Comparison of ENCODE assay signal across 15 cellular contexts in the genomic region with DNA sequence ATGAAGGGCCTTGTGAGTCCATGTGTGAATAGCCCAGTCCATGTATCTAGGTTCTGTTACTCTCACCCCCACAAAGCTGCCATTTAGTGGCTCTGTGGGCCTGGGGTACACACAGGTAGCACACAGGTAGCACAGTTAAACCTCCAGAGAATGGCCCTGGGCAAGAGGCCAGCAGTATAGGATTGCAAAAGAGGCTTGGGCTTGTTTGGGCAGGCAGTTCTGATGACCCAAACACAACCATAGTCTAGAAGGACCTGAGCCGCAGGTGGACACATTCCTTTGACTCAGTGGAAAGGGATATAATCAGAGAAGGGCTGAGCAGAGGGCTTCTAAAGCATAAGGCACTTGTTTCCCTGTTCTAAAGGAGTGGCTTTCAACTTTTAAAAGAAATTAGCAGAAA.
A peak's percentile ranks its signal among the peaks of the same experiment; 100 is the strongest.
DNase-seq lines count a peak whose midpoint lies in the region; ATAC-seq and TF ChIP-seq lines count a peak whose summit lies in the region.
"Had no signal": no experiment of that assay in that cellular context is flagged by ENCODE, and none has a peak within 500 bp of the region (broad histone marks: within the 10 kb centered on the region; RNA-seq: fewer than 3 reads in every experiment).

No MANE protein-coding gene starts in this region.

- dilution Hi-C loops in mammary epithelial cell (cut with HindIII; ENCODE audit: low sequenced_read_pairs), result no loop called here

- ATAC-seq in GM19328 (IDR thresholded peaks at IDR 0.05; ENCODE audit: unreplicated experiment), result no peak

- in situ Hi-C loops in mammary epithelial cell (cut with MboI; ENCODE audit: low sequenced_read_pairs in 2 of 2), result no loop called here

- no peak overlapping the region for H3K4me2 ChIP-seq in mammary epithelial cell (ENCODE audit: insufficient read depth, low read depth, low read length)

- H3K4me3 ChIP-seq in mammary epithelial cell (replicated peaks in 1 of 3; ENCODE audit: insufficient read depth in 1 of 3, low read depth in 2 of 3, low read length in 3 of 3), result no peak overlapping the region
- H3K4me3 ChIP-seq in epithelial cell of esophagus (ENCODE audit: low read length), result no peak overlapping the region
- no peak overlapping the region for H3K4me3 ChIP-seq in thyroid gland (replicated peaks in 1 of 3)
- H3K4me3 ChIP-seq: GM23248 had no signal

- intact Hi-C loops in MCF 10A (cut with micrococcal nuclease) (no loop called here), mammary epithelial cell (cut with micrococcal nuclease) (no loop called here), thyroid gland (cut with DNase I) (no loop called here)

- H3K9me3 ChIP-seq in mammary epithelial cell (replicated peaks; ENCODE audit: insufficient read depth, low read length) (peaks cover 6% of the 10 kb centered on the region), thyroid gland (no peaks in the 10 kb centered on the region)

- H3K9me3 Mint-ChIP-seq in MCF 10A (ENCODE audit: unreplicated experiment), result no peaks in the 10 kb centered on the region

- no peak overlapping the region for H3K27ac Mint-ChIP-seq in MCF 10A (ENCODE audit: low read depth, unreplicated experiment)
- H3K27ac Mint-ChIP-seq: CD4-positive, alpha-beta memory T cell had no signal

- H3K27ac ChIP-seq in mammary epithelial cell (ENCODE audit: insufficient read depth, low read depth, low read length) (no peak overlapping the region), thyroid gland (no peak overlapping the region)
- H3K27ac ChIP-seq: GM23248 had no signal

- H3K4me1 ChIP-seq in mammary epithelial cell (ENCODE audit: insufficient read depth, low read length), result no peaks in the 10 kb centered on the region
- H3K4me1 ChIP-seq in thyroid gland, result no peaks in the 10 kb centered on the region

- no peaks in the 10 kb centered on the region for H4K20me1 ChIP-seq in mammary epithelial cell (ENCODE audit: insufficient read depth, low read length)

- WGBS in mammary epithelial cell (ENCODE audit: low coverage, missing lambda C conversion rate), result 0% methylated on average over 1 of the region's 1 CpG
- 44 to 59% methylated on average over 1 of the region's 1 CpG for WGBS in thyroid gland, 2 donors

- H3K79me2 ChIP-seq in mammary epithelial cell (ENCODE audit: insufficient read depth, low read length), result no peaks in the 10 kb centered on the region

- TF ChIP-seq CTCF in MCF 10A (IDR thresholded peaks at IDR 0.05; ENCODE audit: unreplicated experiment) (no peak), mammary epithelial cell (conservative IDR thresholded peaks at IDR 0.05 in 1 of 2, IDR thresholded peaks at IDR 0.05 in 1 of 2; ENCODE audit: extremely low read depth in 1 of 2, insufficient read depth in 1 of 2, low read depth in 1 of 2, low read length in 2 of 2) (no peak), epithelial cell of esophagus (IDR thresholded peaks at IDR 0.05; ENCODE audit: insufficient read depth, low read depth, low read length, missing control alignments) (no peak), thyroid gland (IDR thresholded peaks at IDR 0.05) (no peak)

- no peak overlapping the region for H3K9ac ChIP-seq in mammary epithelial cell (ENCODE audit: insufficient read depth, low read length)
- H3K9ac ChIP-seq: GM23248 had no signal

- BruUV-seq in MCF 10A (replicated peaks; lab: Mats Ljungman, UMichigan) (no TSS peak), mammary epithelial cell (replicated peaks; lab: Mats Ljungman, UMichigan) (no TSS peak)

- H3K36me3 Mint-ChIP-seq in MCF 10A (ENCODE audit: insufficient read depth, unreplicated experiment), result no peaks in the 10 kb centered on the region
- H3K36me3 Mint-ChIP-seq: CD4-positive, alpha-beta memory T cell had no signal

- H3K4me1 Mint-ChIP-seq in MCF 10A (ENCODE audit: insufficient read depth, unreplicated experiment), result peaks cover 21% of the 10 kb centered on the region
- H3K4me1 Mint-ChIP-seq: CD4-positive, alpha-beta memory T cell had no signal

- H2AFZ ChIP-seq in mammary epithelial cell (ENCODE audit: low read depth, low read length), result no peak overlapping the region
- H2AFZ ChIP-seq: GM23248 had no signal

- H3K27me3 Mint-ChIP-seq in MCF 10A (ENCODE audit: insufficient read depth, unreplicated experiment), result no peaks in the 10 kb centered on the region

- H3K27me3 ChIP-seq in mammary epithelial cell (ENCODE audit: insufficient read depth, low read length) (no peaks in the 10 kb centered on the region), thyroid gland (no peaks in the 10 kb centered on the region)

- DNase-seq in MCF 10A (ENCODE audit: unreplicated experiment) (peak; percentile 25), mammary epithelial cell (no peak), epithelial cell of esophagus (ENCODE audit: low read depth) (peak; percentile 1), thyroid gland (peak; percentile 52 to 60), EL (no peak)
- DNase-seq: C1 segment of cervical spinal cord; Calu3; CD4-positive, alpha-beta memory T cell; COR-L47; DMS53; GF-D8; GM23248; H7; HCEC 1CT had no signal

- POLR2A ChIA-PET in MCF 10A (lab: Yijun Ruan, JAX), result interaction anchor here (0.6 kb wide), 1 partner anchor 712 kb away, joined by 3 read pairs; no protein-coding TSS in a partner anchor

- CTCF ChIA-PET in MCF 10A (lab: Yijun Ruan, JAX), result interaction anchor here (1.5 kb wide), 1 partner anchor 56 kb away, joined by 4 read pairs; no protein-coding TSS in a partner anchor
- CTCF ChIA-PET in mammary epithelial cell (lab: Charles Lee; ENCODE audit: low non-redundant PET), result no interaction called here

- TF ChIP-seq POLR2A in thyroid gland (IDR thresholded peaks at IDR 0.05), result no peak

- H3K36me3 ChIP-seq in mammary epithelial cell (ENCODE audit: insufficient read depth, low read length) (no peaks in the 10 kb centered on the region), thyroid gland (no peaks in the 10 kb centered on the region)

- no peak overlapping the region for H3K4me3 Mint-ChIP-seq in MCF 10A (ENCODE audit: unreplicated experiment)
- H3K4me3 Mint-ChIP-seq: CD4-positive, alpha-beta memory T cell had no signal

Comparison
In these comparisons a context has a peak if more than half of its experiments do, and no peak if none do; other contexts are left out.
1. DNase-seq: peak in MCF 10A (single experiment), epithelial cell of esophagus (single experiment) and thyroid gland (2 of 2); none in mammary epithelial cell (single experiment) and EL (single experiment).